Comparison of ENCODE assay signal across 9 cellular contexts in the genomic region with DNA sequence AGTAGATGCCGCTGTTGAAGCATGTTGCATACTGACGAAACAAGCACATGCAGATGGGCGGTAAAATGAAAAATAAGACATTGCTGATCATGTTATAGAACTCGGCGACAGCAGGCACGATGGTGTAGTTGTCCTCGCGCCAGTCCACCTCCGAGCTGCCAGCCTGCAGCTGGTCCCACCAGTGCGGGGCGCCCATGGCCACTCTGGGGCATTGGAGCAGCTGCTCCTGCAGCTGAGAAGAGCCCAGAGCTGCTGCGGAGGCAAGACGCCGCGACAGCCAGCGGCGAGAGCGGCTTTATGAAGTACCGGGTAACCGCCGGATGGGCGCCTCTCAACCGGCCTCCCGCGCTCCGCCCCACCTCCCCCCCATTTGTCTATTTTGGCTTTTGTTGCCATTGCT.
"Had no signal": no experiment of that assay in that cellular context is flagged by ENCODE, and none has a peak within 500 bp of the region (broad histone marks: within the 10 kb centered on the region; RNA-seq: fewer than 3 reads in every experiment).

No MANE protein-coding gene starts in this region.

- H3K36me3 ChIP-seq: HAP-1 had no signal

- H3K4me3 ChIP-seq: GM23248, GM23338, HAP-1 had no signal

- DNase-seq: GM23248, GOT3, H7, H9, HCEC 1CT, HFFc6 had no signal

- H3K27ac ChIP-seq: GM23248 had no signal

- ATAC-seq: GM23338, HCT116 had no signal

- H3K4me1 ChIP-seq: HAP-1 had no signal

- H3K9me3 ChIP-seq: HAP-1 had no signal
